Comparison of ENCODE assay signal across 7 cellular contexts in genomic region chr3:195989200-195989920, GRCh38.
DNase-seq lines count a peak whose midpoint lies in the region; ATAC-seq and TF ChIP-seq lines count a peak whose summit lies in the region.
"Not testable (repeated sequence)": the region's sequence is repeated elsewhere in the genome, so short reads cannot be mapped to it uniquely, and the experiment has no call there.

No MANE protein-coding gene starts in this region.

- ATAC-seq in GM18873 (IDR thresholded peaks at IDR 0.05; ENCODE audit: low FRiP score, unreplicated experiment) (peak; percentile 28), HG02763 (IDR thresholded peaks at IDR 0.05; ENCODE audit: unreplicated experiment) (peak; percentile 36)
- ATAC-seq in activated CD8-positive, alpha-beta memory T cell treated with anti-CD3 and anti-CD28 coated beads, Interleukin-2, amount 10 ng/mL, durations not matched to agents 7 days and 5 days, result peak; percentile 46

- not testable (repeated sequence) for H3K27ac Mint-ChIP-seq in activated CD8-positive, alpha-beta memory T cell treated with anti-CD3 and anti-CD28 coated beads, Interleukin-2, amount 10 ng/mL, durations not matched to agents 7 days and 5 days

- H3K9me3 ChIP-seq in KOPT-K1 (ENCODE audit: insufficient read depth, low read length, poor library complexity, severe bottlenecking), result not testable (repeated sequence)

- TF ChIP-seq CTCF in retinal pigment epithelial cell (conservative IDR thresholded peaks at IDR 0.05; ENCODE audit: low read depth, low read length), result not testable (repeated sequence)

- H3K36me3 Mint-ChIP-seq in activated CD8-positive, alpha-beta memory T cell treated with anti-CD3 and anti-CD28 coated beads, Interleukin-2, amount 10 ng/mL, durations not matched to agents 7 days and 5 days, result not testable (repeated sequence)

- H3K9me3 Mint-ChIP-seq in activated CD8-positive, alpha-beta memory T cell treated with anti-CD3 and anti-CD28 coated beads, Interleukin-2, amount 10 ng/mL, durations not matched to agents 7 days and 5 days (ENCODE audit: low read depth), result not testable (repeated sequence)

- not testable (repeated sequence) for H3K36me3 ChIP-seq in KOPT-K1 (ENCODE audit: insufficient read depth, low read length)

- CTCF ChIA-PET in activated CD8-positive, alpha-beta memory T cell treated with anti-CD3 and anti-CD28 coated beads, Interleukin-2, amount 10 ng/mL, durations not matched to agents 7 days and 5 days (lab: Charles Lee), result not testable (repeated sequence)

- H3K27me3 Mint-ChIP-seq in activated CD8-positive, alpha-beta memory T cell treated with anti-CD3 and anti-CD28 coated beads, Interleukin-2, amount 10 ng/mL, durations not matched to agents 7 days and 5 days, result not testable (repeated sequence)

- H3K27ac ChIP-seq in KOPT-K1 (ENCODE audit: low read depth, low read length, poor library complexity, severe bottlenecking), result peak overlapping the region; percentile 42

- H3K4me3 ChIP-seq in retinal pigment epithelial cell (ENCODE audit: low read length), result peak overlapping the region; percentile 57

- DNase-seq in activated CD8-positive, alpha-beta memory T cell treated with anti-CD3 and anti-CD28 coated beads, Interleukin-2, amount 10 ng/mL, durations not matched to agents 7 days and 5 days, result peak; percentile 51
- peak; percentile 0 to 49 for DNase-seq in dermis microvascular lymphatic vessel endothelial cell (ENCODE audit: low read depth in 2 of 2)
- DNase-seq in kidney tubule cell (ENCODE audit: low spot score), result peak; percentile 14
- DNase-seq in retinal pigment epithelial cell (ENCODE audit: low read depth), result not testable (repeated sequence)

- not testable (repeated sequence) for H3K4me1 Mint-ChIP-seq in activated CD8-positive, alpha-beta memory T cell treated with anti-CD3 and anti-CD28 coated beads, Interleukin-2, amount 10 ng/mL, durations not matched to agents 7 days and 5 days

- not testable (repeated sequence) for H3K4me3 Mint-ChIP-seq in activated CD8-positive, alpha-beta memory T cell treated with anti-CD3 and anti-CD28 coated beads, Interleukin-2, amount 10 ng/mL, durations not matched to agents 7 days and 5 days
